21 cellular contexts compared by ENCODE assay signal in genomic region chr6:117513174-117513573, GRCh38.
"Had no signal": no experiment of that assay in that cellular context is flagged by ENCODE, and none has a peak within 500 bp of the region (broad histone marks: within the 10 kb centered on the region; RNA-seq: fewer than 3 reads in every experiment).

No MANE protein-coding gene starts in this region.

- H3K27ac ChIP-seq: ascending aorta, breast epithelium, esophagus squamous epithelium, lower lobe of right lung, pancreas, sigmoid colon, spleen had no signal

- H3K9me3 Mint-ChIP-seq: T-helper 1 cell treated with Interleukin-12 subunit alpha and Interleukin-12 subunit beta and Interleukin-4 antibody, amounts not matched to agents 30 μg/mL and 1 μg/mL, for 36 hours had no signal

- H3K27ac Mint-ChIP-seq: stimulated activated naive B cell treated with anti-CD40 and anti-IgM and Interleukin-4, amounts not matched to agents 10 μg/mL and 1 μg/mL and 100 μg/mL, for 72 hours; T-helper 1 cell treated with Interleukin-12 subunit alpha and Interleukin-12 subunit beta and Interleukin-4 antibody, amounts not matched to agents 30 μg/mL and 1 μg/mL, for 36 hours had no signal

- H3K4me3 ChIP-seq: ascending aorta, breast epithelium, esophagus squamous epithelium, lower lobe of right lung, pancreas, sigmoid colon, spleen had no signal

- H3K36me3 ChIP-seq: ascending aorta, breast epithelium, lower lobe of right lung, pancreas, sigmoid colon, spleen had no signal

- FAIRE-seq: pancreas had no signal

- DNase-seq: activated CD4-positive, alpha-beta T cell treated with anti-CD3 and anti-CD28 coated beads, Interleukin-2, amount 50 U/mL, for 1 hour; activated CD8-positive, alpha-beta memory T cell treated with anti-CD3 and anti-CD28 coated beads for 24 hours; activated CD8-positive, alpha-beta memory T cell treated with anti-CD3 and anti-CD28 coated beads, Interleukin-2, amount 50 U/mL, for 48 hours; activated effector memory CD4-positive, alpha-beta T cell treated with anti-CD3 and anti-CD28 coated beads, Interleukin-2, amount 50 U/mL, for 16 hours; activated naive CD4-positive, alpha-beta T cell treated with anti-CD3 and anti-CD28 coated beads, Interleukin-2, amount 50 U/mL, for 16 hours; activated T-cell treated with anti-CD3 and anti-CD28 coated beads, Interleukin-2, amount 50 U/mL, for 48 hours; cerebellar nuclear complex; effector CD4-positive, alpha-beta T cell; esophagus squamous epithelium; islet precursor cell; lower lobe of right lung; pancreas; sigmoid colon; spleen; stimulated activated CD4-positive, alpha-beta T cell treated with anti-CD3 and anti-CD28 coated beads, Interleukin-4, amount 100 ng/mL, for 4 hours; stimulated activated naive B cell treated with anti-CD40 and anti-IgM and Interleukin-4, amounts not matched to agents 10 μg/mL and 1 μg/mL and 100 μg/mL, for 72 hours had no signal

- H3K9me3 ChIP-seq: ascending aorta, breast epithelium, esophagus squamous epithelium, lower lobe of right lung, pancreas, sigmoid colon, spleen had no signal

- H3K4me1 ChIP-seq: breast epithelium, esophagus squamous epithelium, lower lobe of right lung, sigmoid colon, spleen had no signal

- H3K4me1 Mint-ChIP-seq: stimulated activated naive B cell treated with anti-CD40 and anti-IgM and Interleukin-4, amounts not matched to agents 10 μg/mL and 1 μg/mL and 100 μg/mL, for 72 hours had no signal

- H3K4me3 Mint-ChIP-seq: neural crest cell; stimulated activated naive B cell treated with anti-CD40 and anti-IgM and Interleukin-4, amounts not matched to agents 10 μg/mL and 1 μg/mL and 100 μg/mL, for 72 hours; T-helper 1 cell treated with Interleukin-12 subunit alpha and Interleukin-12 subunit beta and Interleukin-4 antibody, amounts not matched to agents 30 μg/mL and 1 μg/mL, for 36 hours had no signal

- ATAC-seq: activated CD4-positive, CD25-positive, alpha-beta regulatory T cell treated with anti-CD3 and anti-CD28 coated beads, Interleukin-2, amount 50 U/mL, for 24 hours; lower lobe of right lung; stimulated activated naive B cell treated with anti-CD40 and anti-IgM and Interleukin-4, amounts not matched to agents 10 μg/mL and 1 μg/mL and 100 μg/mL, for 72 hours had no signal

- H3K36me3 Mint-ChIP-seq: stimulated activated naive B cell treated with anti-CD40 and anti-IgM and Interleukin-4, amounts not matched to agents 10 μg/mL and 1 μg/mL and 100 μg/mL, for 72 hours had no signal

- H3K27me3 ChIP-seq: ascending aorta, breast epithelium, esophagus squamous epithelium, pancreas, sigmoid colon, spleen had no signal
